Comparison of ENCODE assay signal across 8 cellular contexts in the genomic region with DNA sequence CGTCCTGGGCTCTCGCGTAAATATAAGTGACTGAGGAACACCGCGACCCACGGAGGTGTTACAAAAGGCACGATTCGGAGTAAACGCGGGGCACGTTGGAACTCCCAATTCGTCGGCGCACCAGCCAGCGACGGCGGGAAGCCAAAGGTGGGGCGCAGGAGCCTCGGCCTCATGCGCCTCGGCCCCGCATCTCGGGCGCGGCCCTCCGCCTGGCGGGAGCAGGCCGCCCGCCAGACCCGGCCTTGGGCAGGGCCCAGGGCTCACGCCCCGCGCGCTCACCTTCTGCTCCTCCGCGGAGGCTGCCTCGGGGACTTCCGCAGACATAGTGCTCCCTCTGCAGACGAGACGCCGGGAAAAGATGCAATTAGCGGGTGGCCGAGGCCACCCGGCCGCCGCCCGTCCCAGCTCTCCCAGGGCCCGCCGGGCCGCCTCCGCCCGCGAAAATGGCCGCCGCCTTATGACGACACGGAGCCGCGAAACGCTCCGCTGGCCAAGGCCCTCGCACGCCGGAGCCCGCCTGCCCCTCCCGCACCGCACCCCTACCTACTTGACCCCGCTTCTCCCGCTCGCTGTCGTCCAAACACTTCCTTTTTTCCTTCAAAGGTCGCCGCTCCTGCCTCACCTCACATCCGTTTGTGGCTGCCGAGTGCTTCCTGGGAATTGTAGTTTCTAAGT. TPM values are rescaled to one million over a fixed set of nuclear protein-coding genes. Genes with fewer than 3 reads are reported as not detected.
DNase-seq lines count a peak whose midpoint lies in the region; ATAC-seq lines count a peak whose summit lies in the region.

A gene with protein sequence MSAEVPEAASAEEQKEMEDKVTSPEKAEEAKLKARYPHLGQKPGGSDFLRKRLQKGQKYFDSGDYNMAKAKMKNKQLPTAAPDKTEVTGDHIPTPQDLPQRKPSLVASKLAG (minus strand): TSS at position 462 of the 675 bp plus-strand sequence. CDS start 138 bp downstream, at position 324.

- peak within 1 kb of the TSS; percentile 89 for H3K27ac ChIP-seq in epithelial cell of prostate

- peak; percentile 52 for ATAC-seq in GM21526 (IDR thresholded peaks at IDR 0.05; ENCODE audit: low FRiP score, unreplicated experiment)

- DNase-seq in DMS 273 (lab: John Stamatoyannopoulos, UW; ENCODE audit: unreplicated experiment) (peak; percentile 94), HuH-7.5 (ENCODE audit: low spot score) (peak; percentile 85), OCI-M1 (lab: John Stamatoyannopoulos, UW) (peak; percentile 92), activated T-cell treated with anti-CD3 and anti-CD28 coated beads for 4 hours (peak; percentile 69), epithelial cell of prostate (ENCODE audit: low read depth, low spot score) (peak; percentile 73), mucosa of gallbladder (ENCODE audit: low spot score) (peak; percentile 90)
- peak; percentile 86 for DNase-seq in stimulated activated CD8-positive, alpha-beta memory T cell treated with anti-CD3 and anti-CD28 coated beads, Interleukin-4, amount 100 ng/mL, for 48 hours

RNA-seq across cellular contexts. Expression of the gene that starts here (rescaled TPM):
- total RNA-seq in mucosa of gallbladder: 132 TPM

Comparison
In these comparisons a context has a peak if more than half of its experiments do, and no peak if none do; other contexts are left out.
1. Peak in every context shown above with its lines: DNase-seq, ATAC-seq and H3K27ac ChIP-seq.